ENCODE assay signal across 30 cellular contexts in genomic region chr10:11629731-11630130, GRCh38.
"Had no signal": no experiment of that assay in that cellular context is flagged by ENCODE, and none has a peak within 500 bp of the region (broad histone marks: within the 10 kb centered on the region; RNA-seq: fewer than 3 reads in every experiment).

No MANE protein-coding gene starts in this region.

- FAIRE-seq: bronchial epithelial cell, TTC549 had no signal

- H3K27ac ChIP-seq: ascending aorta, cardiac muscle cell, WERI-Rb-1 had no signal

- DNase-seq: activated CD4-positive, alpha-beta memory T cell treated with anti-CD3 and anti-CD28 coated beads, Interleukin-2, amount 10 ng/mL, durations not matched to agents 7 days and 5 days; activated CD4-positive, alpha-beta T cell treated with anti-CD3 and anti-CD28 coated beads for 1 hour; activated CD4-positive, alpha-beta T cell treated with anti-CD3 and anti-CD28 coated beads for 36 hours; activated CD4-positive, alpha-beta T cell treated with anti-CD3 and anti-CD28 coated beads for 48 hours; activated CD4-positive, alpha-beta T cell treated with anti-CD3 and anti-CD28 coated beads, Interleukin-2, amount 10 ng/mL, durations not matched to agents 7 days and 5 days; activated CD4-positive, alpha-beta T cell treated with anti-CD3 and anti-CD28 coated beads, Interleukin-2, amount 50 U/mL, for 48 hours; activated CD4-positive, CD25-positive, alpha-beta regulatory T cell; activated CD8-positive, alpha-beta memory T cell treated with anti-CD3 and anti-CD28 coated beads for 24 hours; activated CD8-positive, alpha-beta memory T cell treated with anti-CD3 and anti-CD28 coated beads, Interleukin-2, amount 10 ng/mL, durations not matched to agents 7 days and 5 days; activated CD8-positive, alpha-beta memory T cell treated with anti-CD3 and anti-CD28 coated beads, Interleukin-2, amount 50 U/mL, for 48 hours; activated CD8-positive, alpha-beta T cell treated with anti-CD3 and anti-CD28 coated beads, Interleukin-2, amount 10 ng/mL, durations not matched to agents 7 days and 5 days; activated effector memory CD4-positive, alpha-beta T cell treated with Interleukin-2 at 50 U/mL for 16 hours; activated gamma-delta T cell; activated naive CD4-positive, alpha-beta T cell treated with anti-CD3 and anti-CD28 coated beads, Interleukin-2, amount 10 ng/mL, durations not matched to agents 7 days and 5 days; activated naive CD4-positive, alpha-beta T cell treated with Interleukin-2 at 50 U/mL for 16 hours; activated naive CD8-positive, alpha-beta T cell treated with anti-CD3 and anti-CD28 coated beads, Interleukin-2, amount 10 ng/mL, durations not matched to agents 7 days and 5 days; activated naive CD8-positive, alpha-beta T cell treated with anti-CD3 and anti-CD28 coated beads, Interleukin-2, amount 50 U/mL, for 24 hours; activated T-cell treated with anti-CD3 and anti-CD28 coated beads, Interleukin-2, amount 50 U/mL, for 24 hours; activated T-cell treated with anti-CD3 and anti-CD28 coated beads, Interleukin-2, amount 50 U/mL, for 48 hours; amygdala; anterior cingulate cortex; central memory CD4-positive, alpha-beta T cell; T-helper 1 cell; T-helper 2 cell; T-helper 9 cell; WERI-Rb-1 had no signal
